10 cellular contexts compared by ENCODE assay signal in genomic region chr10:110278562-110278961, GRCh38.
"Had no signal": no experiment of that assay in that cellular context is flagged by ENCODE, and none has a peak within 500 bp of the region (broad histone marks: within the 10 kb centered on the region; RNA-seq: fewer than 3 reads in every experiment).

No MANE protein-coding gene starts in this region.

- H3K4me3 Mint-ChIP-seq: activated naive CD4-positive, alpha-beta T cell treated with anti-CD3 and anti-CD28 coated beads for 36 hours; activated T-helper 17 cell treated with anti-CD3 and anti-CD28 coated beads, Interleukin-2, amount 50 U/mL, for 72 hours; natural killer cell; stimulated activated naive CD8-positive, alpha-beta T cell treated with anti-CD3 and anti-CD28 coated beads, Interleukin-15, Interleukin-2, amounts not matched to agents 100 ng/mL and 50 ng/mL, for 24 hours; T-helper 1 cell treated with Interleukin-12 subunit alpha and Interleukin-12 subunit beta and Interleukin-4 antibody, amounts not matched to agents 30 μg/mL and 1 μg/mL, for 36 hours had no signal

- H3K9me3 ChIP-seq: thoracic aorta had no signal

- H3K9me3 Mint-ChIP-seq: activated naive CD4-positive, alpha-beta T cell treated with anti-CD3 and anti-CD28 coated beads for 36 hours; activated T-helper 17 cell treated with anti-CD3 and anti-CD28 coated beads, Interleukin-2, amount 50 U/mL, for 72 hours; natural killer cell; stimulated activated naive CD8-positive, alpha-beta T cell treated with anti-CD3 and anti-CD28 coated beads, Interleukin-15, Interleukin-2, amounts not matched to agents 100 ng/mL and 50 ng/mL, for 24 hours; T-helper 1 cell treated with Interleukin-12 subunit alpha and Interleukin-12 subunit beta and Interleukin-4 antibody, amounts not matched to agents 30 μg/mL and 1 μg/mL, for 36 hours had no signal

- H3K27ac Mint-ChIP-seq: activated naive CD4-positive, alpha-beta T cell treated with anti-CD3 and anti-CD28 coated beads for 36 hours; activated T-helper 17 cell treated with anti-CD3 and anti-CD28 coated beads, Interleukin-2, amount 50 U/mL, for 72 hours; natural killer cell; stimulated activated naive CD8-positive, alpha-beta T cell treated with anti-CD3 and anti-CD28 coated beads, Interleukin-15, Interleukin-2, amounts not matched to agents 100 ng/mL and 50 ng/mL, for 24 hours; T-helper 1 cell treated with Interleukin-12 subunit alpha and Interleukin-12 subunit beta and Interleukin-4 antibody, amounts not matched to agents 30 μg/mL and 1 μg/mL, for 36 hours had no signal

- DNase-seq: activated CD4-positive, alpha-beta T cell treated with anti-CD3 and anti-CD28 coated beads, Interleukin-2, amount 50 U/mL, for 1 hour; activated naive CD4-positive, alpha-beta T cell treated with anti-CD3 and anti-CD28 coated beads for 36 hours; activated T-cell treated with anti-CD3 and anti-CD28 coated beads for 4 hours; natural killer cell; occipital lobe; stimulated activated CD4-positive, alpha-beta T cell treated with anti-CD3 and anti-CD28 coated beads, Interleukin-4, amount 100 ng/mL, for 1 hour had no signal

- H3K27me3 Mint-ChIP-seq: activated T-helper 17 cell treated with anti-CD3 and anti-CD28 coated beads, Interleukin-2, amount 50 U/mL, for 72 hours; stimulated activated naive CD8-positive, alpha-beta T cell treated with anti-CD3 and anti-CD28 coated beads, Interleukin-15, Interleukin-2, amounts not matched to agents 100 ng/mL and 50 ng/mL, for 24 hours had no signal

- ATAC-seq: activated T-helper 17 cell treated with anti-CD3 and anti-CD28 coated beads, Interleukin-2, amount 50 U/mL, for 72 hours had no signal

- H3K36me3 ChIP-seq: thoracic aorta had no signal
